Comparison of ENCODE assay signal across 8 cellular contexts in the genomic region with DNA sequence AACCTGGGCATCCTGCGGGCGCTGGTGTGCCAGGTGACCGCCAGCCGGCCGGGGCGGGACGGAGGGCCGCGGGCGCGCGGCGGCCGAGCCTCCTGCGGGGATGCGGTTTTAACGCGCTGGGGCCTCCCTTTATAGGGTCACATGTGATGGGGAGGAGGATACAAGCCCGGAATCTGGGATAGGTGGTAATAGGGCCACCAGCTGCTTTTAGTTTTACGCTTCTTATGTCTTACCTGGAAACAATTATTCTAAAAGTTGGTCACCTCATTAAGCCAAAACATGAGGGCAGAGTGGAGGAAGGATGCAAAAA. TPM values are rescaled to one million over a fixed set of nuclear protein-coding genes. Genes with fewer than 3 reads are reported as not detected.
A peak's percentile ranks its signal among the peaks of the same experiment; 100 is the strongest.
DNase-seq lines count a peak whose midpoint lies in the region; ATAC-seq, FAIRE-seq and TF ChIP-seq lines count a peak whose summit lies in the region.

No MANE protein-coding gene starts in this region.

- no peak for ATAC-seq in A549
- ATAC-seq in HCT116, result no peak
- no peak for ATAC-seq in activated naive CD8-positive, alpha-beta T cell treated with anti-CD3 and anti-CD28 coated beads, Interleukin-2, amount 10 ng/mL, durations not matched to agents 7 days and 5 days (ENCODE audit: low read depth)
- no peak for ATAC-seq in HG03439 (IDR thresholded peaks at IDR 0.05; ENCODE audit: unreplicated experiment)

- no peak for FAIRE-seq in A549 (lab: Jason Lieb, UNC)

- TF ChIP-seq EP300 in A549 (IDR thresholded peaks at IDR 0.05), result no peak
- no peak for TF ChIP-seq EP300 in stomach (IDR thresholded peaks at IDR 0.05)

- peak overlapping the region; percentile 89 for H3K4me3 Mint-ChIP-seq in activated naive CD8-positive, alpha-beta T cell treated with anti-CD3 and anti-CD28 coated beads, Interleukin-2, amount 10 ng/mL, durations not matched to agents 7 days and 5 days

- intact Hi-C loops in HCT116 (cut with micrococcal nuclease) (no loop called here), stomach (cut with DNase I; ENCODE audit: low total_unique reads) (no loop called here)

- CTCF ChIA-PET in A549 (lab: Yijun Ruan, JAX) (interaction anchor here (1.6 kb wide), 1 partner anchor 466 kb away, joined by 3 read pairs; no protein-coding TSS in a partner anchor), HCT116 (lab: Charles Lee) (no interaction called here)

- peaks cover 66% of the 10 kb centered on the region for H3K79me2 ChIP-seq in HCT116 (ENCODE audit: insufficient read depth, low read length)

- TF ChIP-seq CTCF in A549 (IDR thresholded peaks at IDR 0.05) (no peak), HCT116 (IDR thresholded peaks at IDR 0.05 in 2 of 3, conservative IDR thresholded peaks at IDR 0.05 in 1 of 3; ENCODE audit: borderline replicate concordance in 1 of 3, insufficient read depth in 1 of 3, low read depth in 2 of 3, low read length in 2 of 3) (no peak), stomach (IDR thresholded peaks at IDR 0.05) (no peak)

- H3K27ac Mint-ChIP-seq in activated naive CD8-positive, alpha-beta T cell treated with anti-CD3 and anti-CD28 coated beads, Interleukin-2, amount 10 ng/mL, durations not matched to agents 7 days and 5 days, result peak overlapping the region; percentile 88

- no peaks in the 10 kb centered on the region for H4K20me1 ChIP-seq in HCT116 (ENCODE audit: insufficient read depth)

- H3K9me3 Mint-ChIP-seq in activated naive CD8-positive, alpha-beta T cell treated with anti-CD3 and anti-CD28 coated beads, Interleukin-2, amount 10 ng/mL, durations not matched to agents 7 days and 5 days, result peaks cover 6% of the 10 kb centered on the region

- H3K36me3 ChIP-seq in HCT116 (ENCODE audit: control insufficient read depth in 1 of 2, insufficient read depth in 2 of 2, low read length in 2 of 2), result peaks cover 0 to 8% of the 10 kb centered on the region in 2 experiments; a peak in 1 of 4 replicates
- peaks cover 0 to 29% (median 24%) of the 10 kb centered on the region in 4 donors for H3K36me3 ChIP-seq in stomach

- no peak for TF ChIP-seq RAD21 in A549 (conservative IDR thresholded peaks at IDR 0.05 in 1 of 2, IDR thresholded peaks at IDR 0.05 in 1 of 2)
- no peak for TF ChIP-seq RAD21 in HCT116 (IDR thresholded peaks at IDR 0.05; ENCODE audit: low read depth)

- H3K9me2 ChIP-seq in HCT116 (ENCODE audit: insufficient read depth), result no peaks in the 10 kb centered on the region

- DNase-seq in A549 (ENCODE audit: low read depth in 1 of 2, low spot score in 1 of 2) (peak in 1 of 2 experiments; percentile 62), HCT116 (ENCODE audit: low read depth, low spot score) (no peak), inferior parietal cortex (ENCODE audit: extremely low spot score) (peak; percentile 52), stomach (no peak), NCI-H1436 (lab: John Stamatoyannopoulos, UW) (no peak)
- DNase-seq in activated naive CD8-positive, alpha-beta T cell treated with anti-CD3 and anti-CD28 coated beads, Interleukin-2, amount 10 ng/mL, durations not matched to agents 7 days and 5 days, result no peak
- DNase-seq in stimulated activated CD4-positive, alpha-beta T cell treated with anti-CD3 and anti-CD28 coated beads, Interleukin-2, amount 100 ng/mL, for 48 hours, result no peak

- peak; percentile 38; the same call in 1 of the 2 replicates for TF ChIP-seq POLR2A in A549 (IDR thresholded peaks at IDR 0.05; ENCODE audit: low read length)
- TF ChIP-seq POLR2A in HCT116 (IDR thresholded peaks at IDR 0.05; ENCODE audit: borderline replicate concordance, extremely low read depth, insufficient read depth, insufficient read length), result no peak
- no peak for TF ChIP-seq POLR2A in stomach (IDR thresholded peaks at IDR 0.05)

- H3K36me3 Mint-ChIP-seq in activated naive CD8-positive, alpha-beta T cell treated with anti-CD3 and anti-CD28 coated beads, Interleukin-2, amount 10 ng/mL, durations not matched to agents 7 days and 5 days, result peaks cover 44% of the 10 kb centered on the region

- H3K9me3 ChIP-seq in A549 (peaks cover 4% of the 10 kb centered on the region; the same call in 1 of the 3 replicates), HCT116 (ENCODE audit: control insufficient read depth in 1 of 2, insufficient read depth in 1 of 2, low read depth in 1 of 2, low read length in 2 of 2) (no peaks in the 10 kb centered on the region), stomach (peaks cover 0 to 7% (median 0%) of the 10 kb centered on the region in 4 donors)

- H3K4me1 Mint-ChIP-seq in activated naive CD8-positive, alpha-beta T cell treated with anti-CD3 and anti-CD28 coated beads, Interleukin-2, amount 10 ng/mL, durations not matched to agents 7 days and 5 days, result peaks cover 31% of the 10 kb centered on the region

- peaks cover 34% of the 10 kb centered on the region for H3K4me1 ChIP-seq in A549
- H3K4me1 ChIP-seq in HCT116 (ENCODE audit: control insufficient read depth in 1 of 2, insufficient read depth in 2 of 2, low read length in 2 of 2), result peaks cover 9 to 45% of the 10 kb centered on the region in 2 experiments; a peak in 3 of 4 replicates
- H3K4me1 ChIP-seq in stomach, result peaks cover 19 to 38% (median 27%) of the 10 kb centered on the region in 4 donors

- H3K27me3 Mint-ChIP-seq in activated naive CD8-positive, alpha-beta T cell treated with anti-CD3 and anti-CD28 coated beads, Interleukin-2, amount 10 ng/mL, durations not matched to agents 7 days and 5 days, result no peaks in the 10 kb centered on the region

- H3K4me2 ChIP-seq in A549 (peak overlapping the region; percentile 91), HCT116 (ENCODE audit: low read length) (peak overlapping the region; percentile 85)

- RAD21 ChIA-PET in HCT116 (lab: Charles Lee; ENCODE audit: low non-redundant PET in 1 of 2, low total read pairs in 2 of 2, uncharacterized antibody in 2 of 2, unreplicated experiment in 2 of 2), result no interaction called here

- no peaks in the 10 kb centered on the region for H3K27me3 ChIP-seq in HCT116 (ENCODE audit: insufficient read depth, low read length)
- no peaks in the 10 kb centered on the region for H3K27me3 ChIP-seq in stomach

- peak overlapping the region; percentile 96 for H3K27ac ChIP-seq in A549
- H3K27ac ChIP-seq in HCT116 (ENCODE audit: low read depth, low read length), result peak overlapping the region; percentile 94
- H3K27ac ChIP-seq in stomach, result peak overlapping the region; percentile 97 to 99 (median 98)

- peak overlapping the region; percentile 94 for H3K9ac ChIP-seq in HCT116 (ENCODE audit: low read length)

- POLR2A ChIA-PET in A549 (lab: Yijun Ruan, JAX), result interaction anchor here (1.3 to 1.6 kb wide), 3 partner anchors 88 to 273 kb away, joined by 3 to 9 read pairs (median 4); partner anchors contain the start of genes CYBRD1 and TLK1
- POLR2A ChIA-PET in HCT116 (lab: Charles Lee), result no interaction called here
- POLR2A ChIA-PET in activated naive CD8-positive, alpha-beta T cell treated with anti-CD3 and anti-CD28 coated beads, Interleukin-2, amount 10 ng/mL, durations not matched to agents 7 days and 5 days (lab: Charles Lee), result interaction anchor here (1.1 to 2.8 kb wide), 2 partner anchors 24 to 275 kb away, joined by 3 to 9 read pairs; partner anchors contain the start of gene TLK1

- peak overlapping the region; percentile 46 for H2AFZ ChIP-seq in HCT116 (ENCODE audit: low read depth, low read length, poor library complexity, severe bottlenecking)

- 5% methylated on average over 3 of the region's 20 CpGs for WGBS in A549 (ENCODE audit: missing lambda C conversion rate)
- WGBS in stomach, 5 donors, result 0 to 1% (median 0%) methylated on average over 2 to 20 of the region's 20 CpGs

- no TSS peak for BruUV-seq in HCT116 (replicated peaks; lab: Mats Ljungman, UMichigan)

- H3K4me3 ChIP-seq in A549, result peak overlapping the region; percentile 57
- peak overlapping the region; percentile 69 to 90 for H3K4me3 ChIP-seq in HCT116 (replicated peaks in 1 of 2; ENCODE audit: low read depth in 1 of 2, low read length in 2 of 2)
- H3K4me3 ChIP-seq in stomach, result peak overlapping the region; percentile 81 to 86 (median 84)

TF ChIP-seq in A549, 52 proteins besides CTCF, POLR2A, EP300 and RAD21 (continues in another document):
- TF ChIP-seq CHD2 (IDR thresholded peaks at IDR 0.05; ENCODE audit: low read length, partially characterized antibody), result no peak
- no peak for TF ChIP-seq EHF (CRISPR knock-in tag; IDR thresholded peaks at IDR 0.05)
- TF ChIP-seq CHD4 (IDR thresholded peaks at IDR 0.05; ENCODE audit: borderline replicate concordance), result no peak

TF ChIP-seq in HCT116, 20 proteins besides CTCF, POLR2A, EP300 and RAD21 (continues in another document):
- TF ChIP-seq ELF1 (IDR thresholded peaks at IDR 0.05; ENCODE audit: borderline replicate concordance, low read depth), result no peak
- no peak for TF ChIP-seq FOSL1 (IDR thresholded peaks at IDR 0.05; ENCODE audit: low read depth)
- TF ChIP-seq SIN3A (IDR thresholded peaks at IDR 0.05; ENCODE audit: low read depth), result peak; percentile 45; the same call in 1 of the 2 replicates
- no peak for TF ChIP-seq EZH2phosphoT487 (IDR thresholded peaks at IDR 0.05; ENCODE audit: borderline replicate concordance)
- TF ChIP-seq ZFX (IDR thresholded peaks at IDR 0.05), result peak; percentile 92; the same call in 1 of the 2 replicates

RNA-seq across cellular contexts. Expression of gene DCAF17, which starts 0.6 kb away (rescaled TPM):
- polyA plus RNA-seq in A549 (2011; rRNA removed), result 23.9 and 26.9 TPM in 2 replicates
- polyA plus RNA-seq in A549 (2012; cell fraction: cytosol; rRNA removed), result 3.3 and 4.0 TPM in 2 replicates
- 2.7 and 4.3 TPM in 2 replicates for polyA plus RNA-seq in A549 (2012; cell fraction: nucleus; rRNA removed)
- polyA plus RNA-seq in A549 (2017; fragmentation: RNase III; extraction: RNeasy Plus Mini Kit Qiagen cat#74134 plus additional on column Dnase treatment), result 11.5 to 12.6 TPM (median 12.6 TPM) in 3 replicates
- polyA minus RNA-seq in A549 (2011; rRNA and poly(A)+ RNA removed), result 17.1 and 19.0 TPM in 2 replicates
- total RNA-seq in HCT116 (2021; ENCODE audit: unreplicated experiment), result 17.7 TPM
- polyA plus RNA-seq in HCT116 (2012), result 3.1 and 4.8 TPM in 2 replicates
- 10 to 100 TPM; 17.5 to 17.7 TPM for total RNA-seq in activated naive CD8-positive, alpha-beta T cell treated with anti-CD3 and anti-CD28 coated beads, Interleukin-2, amount 10 ng/mL, durations not matched to agents 7 days and 5 days
- total RNA-seq in stomach, result 10 to 100 TPM in 4 of 5 donors, 1 to 10 TPM in 1; 1.2 to 33.9 (median 28.6) TPM
- 1 to 10 TPM; 3.3 to 5.7 (median 4.5) TPM for polyA plus RNA-seq in stomach

RNA-seq across cellular contexts. Expression of gene METTL8, which starts 0.8 kb away (rescaled TPM):
- polyA plus RNA-seq in A549 (2011; rRNA removed), result 44.4 and 58.3 TPM in 2 replicates
- polyA plus RNA-seq in A549 (2012; cell fraction: cytosol; rRNA removed), result 7.3 and 8.6 TPM in 2 replicates
- 4.3 and 6.3 TPM in 2 replicates for polyA plus RNA-seq in A549 (2012; cell fraction: nucleus; rRNA removed)
- polyA plus RNA-seq in A549 (2017; fragmentation: RNase III; extraction: RNeasy Plus Mini Kit Qiagen cat#74134 plus additional on column Dnase treatment), result 21.1 to 24.0 TPM (median 21.8 TPM) in 3 replicates
- polyA minus RNA-seq in A549 (2011; rRNA and poly(A)+ RNA removed), result 22.6 and 23.1 TPM in 2 replicates
- 34.4 TPM for total RNA-seq in HCT116 (2021; ENCODE audit: unreplicated experiment)
- 4.7 and 7.4 TPM in 2 replicates for polyA plus RNA-seq in HCT116 (2012)
- 10 to 100 TPM; 20.9 to 22.9 TPM for total RNA-seq in activated naive CD8-positive, alpha-beta T cell treated with anti-CD3 and anti-CD28 coated beads, Interleukin-2, amount 10 ng/mL, durations not matched to agents 7 days and 5 days
- 10 to 100 TPM in 3 of 5 donors, 1 to 10 TPM in 2; 5.8 to 42.9 (median 21.9) TPM for total RNA-seq in stomach
- 1 to 10 TPM; 3.6 to 7.0 (median 6.2) TPM for polyA plus RNA-seq in stomach

Comparison
In these comparisons a context has a peak if more than half of its experiments do, and no peak if none do; other contexts are left out.
1. Of the 6 proteins assayed by ChIP-seq in both A549 and HCT116: peak only in A549: POLR2A; only in HCT116: none; in both: none; in neither: 5.